1 cellular context compared by ENCODE assay signal in the genomic region with DNA sequence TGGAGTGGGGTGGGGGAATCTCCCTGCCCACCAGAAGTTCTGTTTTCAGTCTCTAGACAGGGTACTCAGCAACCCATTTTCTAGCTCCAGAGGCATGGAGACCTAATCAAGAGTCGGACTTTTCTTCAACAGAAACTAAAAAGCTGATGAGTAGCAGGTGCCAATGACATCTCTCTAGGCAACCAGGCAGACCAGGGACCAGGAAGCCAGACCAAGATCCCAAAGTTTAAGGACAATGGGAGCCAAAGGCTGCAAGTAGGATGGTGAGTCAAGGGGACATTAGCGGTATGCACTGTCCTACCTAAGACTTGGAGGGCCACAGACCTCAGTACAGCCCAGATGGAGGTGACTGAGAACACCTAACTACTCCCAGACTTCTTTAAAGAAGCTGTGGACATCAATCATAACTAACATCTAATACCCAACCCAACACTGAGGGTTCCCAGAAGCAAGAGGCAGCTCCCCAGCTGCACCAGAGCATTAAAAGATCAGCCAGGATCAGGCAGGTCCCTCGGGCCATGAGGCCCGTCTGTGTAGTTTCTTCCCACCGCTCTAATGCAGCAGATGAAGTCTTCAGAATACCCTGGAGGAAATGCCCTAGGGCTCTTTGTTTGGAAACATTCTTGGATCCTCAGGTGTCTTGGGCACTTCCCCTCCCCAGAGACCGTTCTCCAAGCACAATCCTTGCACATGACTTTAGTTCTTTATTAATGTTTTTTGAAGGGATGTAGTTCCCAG.
TF ChIP-seq lines count a peak whose summit lies in the region.

No MANE protein-coding gene starts in this region.

TF ChIP-seq in H1, 55 proteins besides CTCF, POLR2A, EP300 and RAD21:
- no peak for TF ChIP-seq SIN3A (conservative IDR thresholded peaks at IDR 0.05 in 1 of 2, IDR thresholded peaks at IDR 0.05 in 1 of 2; ENCODE audit: low read depth in 1 of 2, low read length in 2 of 2)
- 0 out of 2 replicates have a peak, but pooled peaks have one; percentile 4 for TF ChIP-seq PHF8 (conservative IDR thresholded peaks at IDR 0.05; ENCODE audit: low read depth, low read length)
- TF ChIP-seq CHD1 (IDR thresholded peaks at IDR 0.05; ENCODE audit: low read depth, low read length): no peak
